ENCODE assay signal across 17 cellular contexts in the genomic region with DNA sequence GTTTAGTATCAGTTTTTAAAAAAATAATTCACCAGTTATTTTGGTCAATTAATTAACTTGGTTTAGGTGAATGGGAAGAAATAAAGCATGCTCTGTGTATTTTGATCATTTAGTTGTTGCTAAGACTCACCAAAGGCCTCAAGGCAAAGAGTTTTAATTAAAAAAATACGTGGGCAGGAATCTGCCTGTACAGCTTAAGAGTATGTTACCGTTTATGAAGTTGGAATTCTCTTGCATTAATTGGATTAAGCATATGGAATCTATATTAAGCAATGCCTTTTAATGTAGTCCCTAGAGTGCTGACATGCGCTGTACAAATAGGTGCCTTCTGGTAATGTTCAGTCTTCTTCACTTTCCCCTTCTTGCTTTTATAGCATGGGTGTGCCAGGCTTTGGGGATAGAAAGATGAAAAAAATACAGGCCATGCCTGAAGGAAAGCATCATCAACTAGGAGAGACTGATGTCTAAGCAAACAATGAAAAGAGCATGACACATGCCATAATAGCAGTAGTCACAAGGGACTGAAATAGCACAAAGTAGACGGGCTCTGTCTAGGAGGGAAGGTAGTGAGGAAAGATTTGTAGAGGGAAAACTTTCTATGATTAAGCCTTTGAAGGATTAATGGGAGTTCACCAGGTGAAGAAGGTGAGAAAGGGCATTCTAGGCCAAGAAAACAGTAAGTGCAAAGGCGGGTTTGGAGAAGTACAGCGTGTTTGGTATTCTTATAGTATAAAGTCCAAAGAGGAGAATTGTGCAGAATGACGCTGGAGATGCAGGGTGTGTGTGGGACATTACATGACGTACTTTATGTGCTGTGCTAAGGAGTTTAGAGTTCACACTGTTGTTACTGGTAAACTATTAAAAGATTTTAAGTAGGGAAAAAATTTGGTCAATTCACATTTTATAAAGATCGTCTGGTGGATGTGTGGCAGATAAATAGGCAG.
"Had no signal": no experiment of that assay in that cellular context is flagged by ENCODE, and none has a peak within 500 bp of the region (broad histone marks: within the 10 kb centered on the region; RNA-seq: fewer than 3 reads in every experiment).

No MANE protein-coding gene starts in this region.

- H3K27ac Mint-ChIP-seq: activated naive CD8-positive, alpha-beta T cell treated with anti-CD3 and anti-CD28 coated beads, Interleukin-2, amount 10 ng/mL, durations not matched to agents 7 days and 5 days; neural progenitor cell; T-helper 2 cell treated with Interferon-gamma antibody and Interleukin-4, amounts not matched to agents 5 μg/mL and 100 μg/mL, for 36 hours had no signal

- DNase-seq: activated CD4-positive, alpha-beta T cell treated with anti-CD3 and anti-CD28 coated beads, Interleukin-2, amount 50 U/mL, for 48 hours; activated naive CD8-positive, alpha-beta T cell treated with anti-CD3 and anti-CD28 coated beads, Interleukin-2, amount 10 ng/mL, durations not matched to agents 7 days and 5 days; activated T-cell treated with anti-CD3 and anti-CD28 coated beads, Interleukin-2, amount 50 U/mL, for 48 hours; aorta; dorsolateral prefrontal cortex; esophagus squamous epithelium; gastrocnemius medialis; lower lobe of right lung; ovary; retina; stomach; SW 1271 had no signal

- H3K4me3 ChIP-seq: dorsolateral prefrontal cortex, esophagus squamous epithelium, gastrocnemius medialis, lower lobe of right lung, neural progenitor cell, ovary, skin epidermis, stomach, thoracic aorta had no signal

- H3K4me3 Mint-ChIP-seq: activated naive CD8-positive, alpha-beta T cell treated with anti-CD3 and anti-CD28 coated beads, Interleukin-2, amount 10 ng/mL, durations not matched to agents 7 days and 5 days; neural progenitor cell; T-helper 2 cell treated with Interferon-gamma antibody and Interleukin-4, amounts not matched to agents 5 μg/mL and 100 μg/mL, for 36 hours had no signal

- ATAC-seq: activated CD4-positive, CD25-positive, alpha-beta regulatory T cell treated with anti-CD3 and anti-CD28 coated beads, Interleukin-2, amount 50 U/mL, for 24 hours; gastrocnemius medialis; lower lobe of right lung had no signal

- H3K9me3 Mint-ChIP-seq: activated naive CD8-positive, alpha-beta T cell treated with anti-CD3 and anti-CD28 coated beads, Interleukin-2, amount 10 ng/mL, durations not matched to agents 7 days and 5 days; neural progenitor cell; T-helper 2 cell treated with Interferon-gamma antibody and Interleukin-4, amounts not matched to agents 5 μg/mL and 100 μg/mL, for 36 hours had no signal
